Comparison of ENCODE assay signal across 21 cellular contexts in genomic region chr20:57476641-57477461, GRCh38. TPM values are rescaled to one million over a fixed set of nuclear protein-coding genes. Genes with fewer than 3 reads are reported as not detected.
DNase-seq lines count a peak whose midpoint lies in the region; ATAC-seq, FAIRE-seq and TF ChIP-seq lines count a peak whose summit lies in the region.
"Had no signal": no experiment of that assay in that cellular context is flagged by ENCODE, and none has a peak within 500 bp of the region (broad histone marks: within the 10 kb centered on the region; RNA-seq: fewer than 3 reads in every experiment).

No MANE protein-coding gene starts in this region.

- H3K27me3 ChIP-seq in right lobe of liver (no peaks in the 10 kb centered on the region), testis (no peaks in the 10 kb centered on the region), aorta (ENCODE audit: control insufficient read depth in 1 of 2, insufficient read depth in 2 of 2, low read length in 1 of 2) (no peaks in the 10 kb centered on the region)

- peaks cover 6% of the 10 kb centered on the region; the same call in 1 of the 2 replicates for H3K79me2 ChIP-seq in OCI-LY7 (ENCODE audit: insufficient read depth, low read depth, low read length)

- no peaks in the 10 kb centered on the region for H4K20me1 ChIP-seq in OCI-LY7 (ENCODE audit: insufficient read depth, low read length)

- no peaks in the 10 kb centered on the region for H3K9me3 Mint-ChIP-seq in stimulated activated effector memory CD8-positive, alpha-beta T cell treated with anti-CD3 and anti-CD28 coated beads, Interleukin-12 subunit alpha, Interleukin-12 subunit beta, amount 100 ng/mL, for 72 hours
- H3K9me3 Mint-ChIP-seq: activated T-helper 2 cell treated with anti-CD3 and anti-CD28 coated beads, Interferon-gamma antibody, Interleukin-2, Interleukin-4, amounts not matched to agents 10 μg/mL and 5 μg/mL and 100 μg/mL, durations not matched to agents 14 hours and 24 hours and 36 hours; mesothelial cell of epicardium; type B pancreatic cell had no signal

- H3K4me2 ChIP-seq in OCI-LY7 (ENCODE audit: low read length) = peak overlapping the region; percentile 98

- FAIRE-seq in HTR-8/SVneo (lab: Jason Lieb, UNC) = peak; percentile 58
- FAIRE-seq: H54 had no signal

- peak overlapping the region; percentile 84; the same call in 1 of the 2 replicates for H2AFZ ChIP-seq in OCI-LY7 (ENCODE audit: low read length)

- TF ChIP-seq CTCF in OCI-LY7 (conservative IDR thresholded peaks at IDR 0.05; ENCODE audit: low read length) (no peak), right lobe of liver (IDR thresholded peaks at IDR 0.05) (no peak), testis (IDR thresholded peaks at IDR 0.05) (no peak)

- H3K36me3 ChIP-seq in OCI-LY7 (ENCODE audit: insufficient read depth, low read length) = peaks cover 6% of the 10 kb centered on the region; the same call in 1 of the 2 replicates
- H3K36me3 ChIP-seq in right lobe of liver = no peaks in the 10 kb centered on the region
- no peaks in the 10 kb centered on the region for H3K36me3 ChIP-seq in testis (ENCODE audit: low read depth, missing control alignments)
- no peaks in the 10 kb centered on the region for H3K36me3 ChIP-seq in aorta (ENCODE audit: control insufficient read depth in 1 of 2, insufficient read depth in 2 of 2, low read length in 1 of 2)
- H3K36me3 ChIP-seq: breast epithelium had no signal

- intact Hi-C loops in OCI-LY7 (cut with micrococcal nuclease; ENCODE audit: unreplicated experiment) (loop anchor here (5.0 kb wide), 1 partner anchor 160 kb away; no protein-coding TSS in a partner anchor), right lobe of liver (cut with DNase I) (no loop called here), testis (cut with DNase I; ENCODE audit: low total_unique reads) (no loop called here), aorta (cut with DNase I) (no loop called here)

- peak overlapping the region; percentile 72 for H3K27ac Mint-ChIP-seq in stimulated activated effector memory CD8-positive, alpha-beta T cell treated with anti-CD3 and anti-CD28 coated beads, Interleukin-12 subunit alpha, Interleukin-12 subunit beta, amount 100 ng/mL, for 72 hours
- H3K27ac Mint-ChIP-seq: activated CD8-positive, alpha-beta memory T cell treated with anti-CD3 and anti-CD28 coated beads, Interleukin-2, amount 10 ng/mL, durations not matched to agents 7 days and 5 days; activated T-helper 2 cell treated with anti-CD3 and anti-CD28 coated beads, Interferon-gamma antibody, Interleukin-2, Interleukin-4, amounts not matched to agents 10 μg/mL and 5 μg/mL and 100 μg/mL, durations not matched to agents 14 hours and 24 hours and 36 hours; mesothelial cell of epicardium; type B pancreatic cell had no signal

- H3K4me3 ChIP-seq in OCI-LY7 (ENCODE audit: low read depth, low read length, poor library complexity, severe bottlenecking) (peak overlapping the region; percentile 59), right lobe of liver (no peak overlapping the region), testis (no peak overlapping the region), aorta (ENCODE audit: low read length in 2 of 2) (no peak overlapping the region)
- H3K4me3 ChIP-seq: breast epithelium had no signal

- TF ChIP-seq POLR2A in right lobe of liver (IDR thresholded peaks at IDR 0.05) = no peak
- no peak for TF ChIP-seq POLR2A in testis (IDR thresholded peaks at IDR 0.05)

- BruUV-seq in OCI-LY7 (replicated peaks; lab: Mats Ljungman, UMichigan) = no TSS peak

- H3K9me3 ChIP-seq in OCI-LY7 (ENCODE audit: low read length) = peaks cover 7% of the 10 kb centered on the region; the same call in 1 of the 2 replicates
- no peaks in the 10 kb centered on the region for H3K9me3 ChIP-seq in right lobe of liver
- no peaks in the 10 kb centered on the region for H3K9me3 ChIP-seq in testis
- H3K9me3 ChIP-seq in aorta (ENCODE audit: control insufficient read depth, low read length) = no peaks in the 10 kb centered on the region
- H3K9me3 ChIP-seq: breast epithelium had no signal

- peak overlapping the region; percentile 99 for H3K27ac ChIP-seq in OCI-LY7 (ENCODE audit: low read depth, low read length, poor library complexity, severe bottlenecking)
- H3K27ac ChIP-seq in right lobe of liver = no peak overlapping the region
- no peak overlapping the region for H3K27ac ChIP-seq in testis
- no peak overlapping the region for H3K27ac ChIP-seq in aorta (ENCODE audit: low read depth in 1 of 2, low read length in 2 of 2)
- H3K27ac ChIP-seq: breast epithelium, RWPE1 had no signal

- H3K4me1 Mint-ChIP-seq in stimulated activated effector memory CD8-positive, alpha-beta T cell treated with anti-CD3 and anti-CD28 coated beads, Interleukin-12 subunit alpha, Interleukin-12 subunit beta, amount 100 ng/mL, for 72 hours = peaks cover 11% of the 10 kb centered on the region

- 26% methylated on average over 5 of the region's 17 CpGs for WGBS in right lobe of liver (ENCODE audit: insufficient coverage, low coverage, low lambda C conversion rate, missing lambda C conversion rate)
- 44 to 66% methylated on average over 14 to 17 of the region's 17 CpGs for WGBS in testis, 2 donors
- 90 to 91% methylated on average over 17 of the region's 17 CpGs for WGBS in aorta, 2 donors

- CTCF ChIA-PET in OCI-LY7 (lab: Charles Lee; ENCODE audit: unreplicated experiment) = interaction anchor here (1.2 to 1.5 kb wide), 2 partner anchors 79 to 86 kb away, joined by 3 to 6 read pairs; no protein-coding TSS in a partner anchor

- H3K4me1 ChIP-seq in OCI-LY7 (ENCODE audit: insufficient read depth, low read length, poor library complexity, severe bottlenecking) = peaks cover 98% of the 10 kb centered on the region
- peaks cover 0 to 6% (median 0%) of the 10 kb centered on the region in 4 donors for H3K4me1 ChIP-seq in right lobe of liver
- no peaks in the 10 kb centered on the region for H3K4me1 ChIP-seq in testis
- H3K4me1 ChIP-seq in aorta (ENCODE audit: control insufficient read depth in 1 of 2, insufficient read depth in 2 of 2, low read length in 2 of 2) = no peaks in the 10 kb centered on the region
- H3K4me1 ChIP-seq: breast epithelium had no signal

- no peak overlapping the region for H3K4me3 Mint-ChIP-seq in stimulated activated effector memory CD8-positive, alpha-beta T cell treated with anti-CD3 and anti-CD28 coated beads, Interleukin-12 subunit alpha, Interleukin-12 subunit beta, amount 100 ng/mL, for 72 hours
- H3K4me3 Mint-ChIP-seq: activated CD8-positive, alpha-beta memory T cell treated with anti-CD3 and anti-CD28 coated beads, Interleukin-2, amount 10 ng/mL, durations not matched to agents 7 days and 5 days; mesothelial cell of epicardium; type B pancreatic cell had no signal

- DNase-seq in HTR-8/SVneo (ENCODE audit: insufficient read length, low spot score) = no peak
- DNase-seq in OCI-LY7 (ENCODE audit: low spot score) = no peak
- peak in 2 of 3 donors; percentile 43 for DNase-seq in right lobe of liver
- DNase-seq in stimulated activated effector memory CD8-positive, alpha-beta T cell treated with anti-CD3 and anti-CD28 coated beads, Interleukin-12 subunit alpha, Interleukin-12 subunit beta, amount 100 ng/mL, for 72 hours (ENCODE audit: low spot score in 2 of 2) = no peak
- DNase-seq in testis = no peak
- DNase-seq in activated gamma-delta T cell (lab: John Stamatoyannopoulos, UW) = no peak
- no peak for DNase-seq in aorta
- DNase-seq: activated CD4-positive, alpha-beta T cell treated with anti-CD3 and anti-CD28 coated beads for 4 hours; activated CD8-positive, alpha-beta memory T cell treated with anti-CD3 and anti-CD28 coated beads, Interleukin-2, amount 10 ng/mL, durations not matched to agents 7 days and 5 days; foreskin melanocyte; kidney glomerular epithelial cell; NCI-H187 treated with DMSO at 0.1 percent for 48 hours; stimulated activated CD4-positive, alpha-beta T cell treated with anti-CD3 and anti-CD28 coated beads, Interleukin-15, amount 100 ng/mL, for 24 hours had no signal

- no peaks in the 10 kb centered on the region for H3K36me3 Mint-ChIP-seq in stimulated activated effector memory CD8-positive, alpha-beta T cell treated with anti-CD3 and anti-CD28 coated beads, Interleukin-12 subunit alpha, Interleukin-12 subunit beta, amount 100 ng/mL, for 72 hours
- H3K36me3 Mint-ChIP-seq: activated CD8-positive, alpha-beta memory T cell treated with anti-CD3 and anti-CD28 coated beads, Interleukin-2, amount 10 ng/mL, durations not matched to agents 7 days and 5 days; mesothelial cell of epicardium; type B pancreatic cell had no signal

- POLR2A ChIA-PET in OCI-LY7 (lab: Charles Lee) = interaction anchor here (0.6 to 4.8 kb wide), 10 partner anchors 16 to 746 kb away, joined by 3 to 24 read pairs (median 5); partner anchors contain the start of gene RBM38

- ATAC-seq in right lobe of liver (no peak), aorta (ENCODE audit: low FRiP score) (no peak)
- ATAC-seq in stimulated activated effector memory CD8-positive, alpha-beta T cell treated with anti-CD3 and anti-CD28 coated beads, Interleukin-12 subunit alpha, Interleukin-12 subunit beta, amount 100 ng/mL, for 72 hours = no peak
- ATAC-seq: activated CD8-positive, alpha-beta memory T cell treated with anti-CD3 and anti-CD28 coated beads, Interleukin-2, amount 10 ng/mL, durations not matched to agents 7 days and 5 days had no signal

- no peaks in the 10 kb centered on the region for H3K9me2 ChIP-seq in OCI-LY7 (ENCODE audit: insufficient read depth, low read length)

RNA-seq across cellular contexts. Expression of gene CTCFL, which starts 48.1 kb away (rescaled TPM):
- 0.63 TPM in 1 of 2 replicates, not detected in the other for total RNA-seq in OCI-LY7 (2014; rRNA removed; shearing (Covaris generic))
- not detected in 2 replicates for total RNA-seq in OCI-LY7 (2022)
- under 1 TPM in 4 of 6 experiments, not detected in 2; 0.09 to 0.50 (median 0.33) TPM for total RNA-seq in right lobe of liver
- 10 to 100 TPM; 24.8 to 33.9 TPM for total RNA-seq in testis
- polyA plus RNA-seq in testis (ENCODE audit: insufficient read depth, low read depth, low replicate concordance) = 19.8 TPM
- not detected for total RNA-seq in aorta
- not detected for polyA plus RNA-seq in aorta
- total RNA-seq: activated CD8-positive, alpha-beta memory T cell treated with anti-CD3 and anti-CD28 coated beads, Interleukin-2, amount 10 ng/mL, durations not matched to agents 7 days and 5 days; activated T-helper 2 cell treated with anti-CD3 and anti-CD28 coated beads, Interferon-gamma antibody, Interleukin-2, Interleukin-4, amounts not matched to agents 10 μg/mL and 5 μg/mL and 100 μg/mL, durations not matched to agents 14 hours and 24 hours and 36 hours; breast epithelium; dermis microvascular lymphatic vessel endothelial cell had no signal
- polyA plus RNA-seq: neural cell had no signal

Comparison
In these comparisons a context has a peak if more than half of its experiments do, and no peak if none do; other contexts are left out.
1. DNase-seq: peak in right lobe of liver (2 of 3); none in HTR-8/SVneo (single experiment), OCI-LY7 (single experiment), stimulated activated effector memory CD8-positive, alpha-beta T cell treated with anti-CD3 and anti-CD28 coated beads, Interleukin-12 subunit alpha, Interleukin-12 subunit beta, amount 100 ng/mL, for 72 hours (0 of 2), testis (single experiment), activated gamma-delta T cell (single experiment) and aorta (0 of 2).
2. RNA of gene CTCFL, which starts 48.1 kb away (total RNA-seq): 24.8 to 33.9 TPM in testis; 0.63 TPM in OCI-LY7, 0.09 to 0.50 TPM in right lobe of liver and not detected in aorta; every median in the first group is over 10 times any median in the second.